In genomic region chr2:152176113-152176714, GRCh38 we compare ENCODE assay signal across 8 cellular contexts. TPM values are rescaled to one million over a fixed set of nuclear protein-coding genes. Genes with fewer than 3 reads are reported as not detected.
DNase-seq lines count a peak whose midpoint lies in the region; ATAC-seq and TF ChIP-seq lines count a peak whose summit lies in the region.

No MANE protein-coding gene starts in this region.

- peaks cover 20% of the 10 kb centered on the region for H3K4me1 ChIP-seq in ACC112 (ENCODE audit: control insufficient read depth, insufficient read depth, low read length, unreplicated experiment)
- H3K4me1 ChIP-seq in sigmoid colon = peaks cover 0 to 34% (median 21%) of the 10 kb centered on the region in 4 donors

- peak; percentile 11 for ATAC-seq in GM18873 (IDR thresholded peaks at IDR 0.05; ENCODE audit: low FRiP score, unreplicated experiment)
- peak; percentile 7 for ATAC-seq in HG03108 (IDR thresholded peaks at IDR 0.05; ENCODE audit: unreplicated experiment)
- peak; percentile 23 for ATAC-seq in Right ventricle myocardium superior (ENCODE audit: poor library complexity)

- H3K4me3 ChIP-seq in ACC112 (ENCODE audit: low read depth, low read length) (peak overlapping the region; percentile 83), WI38 (ENCODE audit: low read depth, low read length) (peak overlapping the region; percentile 95), sigmoid colon (peak overlapping the region; percentile 64 to 94 (median 77))

- whole genome bisulfite sequencing in sigmoid colon, 2 donors = 3 to 7% methylated on average over 29 of the region's 29 CpGs

- H3K27ac ChIP-seq in ACC112 (ENCODE audit: low read depth, low read length) = peak overlapping the region; percentile 92
- peak overlapping the region; percentile 89 to 98 (median 96) for H3K27ac ChIP-seq in sigmoid colon

- DNase-seq in Right ventricle myocardium superior = no peak
- no peak for DNase-seq in sigmoid colon
- no peak for DNase-seq in NCI-H2029 (lab: John Stamatoyannopoulos, UW)
- DNase-seq in cortex of kidney (lab: John Stamatoyannopoulos, UW) = no peak

- H3K36me3 ChIP-seq in ACC112 (ENCODE audit: insufficient read depth, low read length) (no peaks in the 10 kb centered on the region), sigmoid colon (no peaks in the 10 kb centered on the region)

- H2AFZ ChIP-seq in ACC112 (ENCODE audit: low read length, unreplicated experiment) = peak overlapping the region; percentile 89

- H3K27me3 ChIP-seq in ACC112 (ENCODE audit: insufficient read depth, low read length) (no peaks in the 10 kb centered on the region), sigmoid colon (no peaks in the 10 kb centered on the region)

- intact Hi-C loops in Right ventricle myocardium superior (cut with DNase I) = loop anchor here (10.0 kb wide), 1 partner anchor 141 kb away; no protein-coding TSS in a partner anchor
- intact Hi-C loops in sigmoid colon (cut with DNase I) = loop anchor here (2.0 kb wide), 1 partner anchor 159 kb away; the partner anchor contains the start of gene FMNL2

- no peaks in the 10 kb centered on the region for H3K9me3 ChIP-seq in sigmoid colon

- TF ChIP-seq POLR2A in sigmoid colon (IDR thresholded peaks at IDR 0.05) = no peak

- peaks cover 31% of the 10 kb centered on the region for H3K79me2 ChIP-seq in ACC112 (ENCODE audit: control insufficient read depth, insufficient read depth, low read length, unreplicated experiment)

- TF ChIP-seq CTCF in WI38 (IDR thresholded peaks at IDR 0.05; ENCODE audit: low read depth, low read length) = no peak
- no peak for TF ChIP-seq CTCF in sigmoid colon (IDR thresholded peaks at IDR 0.05)

- no peak for TF ChIP-seq EP300 in sigmoid colon (IDR thresholded peaks at IDR 0.05)

RNA-seq across cellular contexts. Expression of gene STAM2, which starts 0.7 kb away (rescaled TPM):
- total RNA-seq in Right ventricle myocardium superior = 22.6 TPM
- 10 to 100 TPM; 26.3 to 36.7 (median 33.5) TPM for total RNA-seq in sigmoid colon
- 10 to 100 TPM in 2 of 3 donors, 1 to 10 TPM in 1; 9.0 to 10.8 (median 10.6) TPM for polyA plus RNA-seq in sigmoid colon
